Comparison of ENCODE assay signal across 1 cellular context in the genomic region with DNA sequence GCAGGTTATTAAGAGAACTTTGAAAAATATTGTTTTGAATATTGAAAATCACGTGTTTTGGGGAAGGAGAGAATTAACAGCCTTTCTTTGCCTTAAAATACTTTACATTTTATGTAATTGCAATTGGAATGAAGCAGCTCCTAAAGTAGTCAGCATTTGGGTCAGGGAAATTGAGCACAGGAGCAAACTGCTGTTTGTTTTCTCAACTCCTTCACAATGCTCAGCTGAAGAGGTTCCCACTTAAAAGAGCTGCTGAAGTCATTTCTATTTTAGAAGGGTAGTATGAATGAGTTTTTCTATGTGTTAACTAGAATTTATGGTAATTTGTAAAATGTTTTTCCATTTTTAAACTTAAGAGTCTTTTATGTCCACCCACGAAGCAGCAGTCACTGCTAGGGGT.
TF ChIP-seq lines count a peak whose summit lies in the region.

No MANE protein-coding gene starts in this region.

TF ChIP-seq in HepG2, 621 proteins besides CTCF, POLR2A, EP300 and RAD21:
- TF ChIP-seq LRRFIP1 (CRISPR knock-in tag; conservative IDR thresholded peaks at IDR 0.05) (no peak), ZNF737 (CRISPR knock-in tag; IDR thresholded peaks at IDR 0.05; ENCODE audit: borderline replicate concordance) (no peak), ZNF788 (CRISPR knock-in tag; IDR thresholded peaks at IDR 0.05; ENCODE audit: borderline replicate concordance) (no peak), ZNF883 (CRISPR knock-in tag; IDR thresholded peaks at IDR 0.05; ENCODE audit: not compliant biosample characterization) (no peak), HOXA7 (CRISPR knock-in tag; IDR thresholded peaks at IDR 0.05) (no peak), IRF2 (CRISPR knock-in tag; IDR thresholded peaks at IDR 0.05) (no peak), ZNF33A (CRISPR knock-in tag; IDR thresholded peaks at IDR 0.05; ENCODE audit: borderline replicate concordance) (no peak), KMT2B (CRISPR knock-in tag; IDR thresholded peaks at IDR 0.05) (no peak), AHR (CRISPR knock-in tag; IDR thresholded peaks at IDR 0.05) (no peak), HNF4A (CRISPR knock-in tag; IDR thresholded peaks at IDR 0.05) (no peak), PHF20 (CRISPR knock-in tag; IDR thresholded peaks at IDR 0.05) (no peak), ZNF24 (IDR thresholded peaks at IDR 0.05) (no peak), HNRNPH1 (optimal IDR thresholded peaks at IDR 0.05; ENCODE audit: low read depth, low read length) (no peak), HCFC1 (IDR thresholded peaks at IDR 0.05; ENCODE audit: low read depth, low read length) (no peak)
TF ChIP-seq in HepG2: peak in this region for 0.
